In genomic region chr17:58557981-58558380, GRCh38 we compare ENCODE assay signal across 23 cellular contexts.
"Had no signal": no experiment of that assay in that cellular context is flagged by ENCODE, and none has a peak within 500 bp of the region (broad histone marks: within the 10 kb centered on the region; RNA-seq: fewer than 3 reads in every experiment).

No MANE protein-coding gene starts in this region.

- H3K9ac ChIP-seq: parathyroid adenoma had no signal

- H3K9me3 ChIP-seq: left lung, prostate gland, suprapubic skin, tibial artery, upper lobe of left lung, uterus had no signal

- H3K79me2 ChIP-seq: parathyroid adenoma had no signal

- H3K27me3 ChIP-seq: left lung, suprapubic skin, tibial artery, upper lobe of left lung, uterus had no signal

- DNase-seq: effector CD8-positive, alpha-beta T cell; foreskin melanocyte; head of caudate nucleus; hypothalamus; kidney glomerular epithelial cell; left lung; mesenchymal stem cell; naive thymus-derived CD4-positive, alpha-beta T cell; nephron progenitor cell; stimulated activated CD4-positive, alpha-beta T cell treated with anti-CD3 and anti-CD28 coated beads, Interleukin-2, amount 100 ng/mL, for 24 hours; stimulated activated CD4-positive, alpha-beta T cell treated with anti-CD3 and anti-CD28 coated beads, Interleukin-4, amount 100 ng/mL, for 4 hours; stimulated activated naive CD4-positive, alpha-beta T cell treated with Interleukin-2 at 50 U/mL for 16 hours; tibial artery; upper lobe of left lung; uterus had no signal

- FAIRE-seq: islet of Langerhans had no signal

- H3K36me3 ChIP-seq: left lung, prostate gland, suprapubic skin, tibial artery, upper lobe of left lung, uterus had no signal

- H3K27ac ChIP-seq: coronary artery, left lung, parathyroid adenoma, prostate gland, skin epidermis, suprapubic skin, tibial artery, upper lobe of left lung, uterus had no signal

- H2AFZ ChIP-seq: parathyroid adenoma had no signal

- H3K4me1 ChIP-seq: parathyroid adenoma, prostate gland, suprapubic skin, tibial artery, upper lobe of left lung, uterus had no signal

- ATAC-seq: left lung; naive thymus-derived CD4-positive, alpha-beta T cell; sciatic nerve had no signal

- H3K4me3 ChIP-seq: coronary artery, left lung, lung, prostate gland, skin epidermis, suprapubic skin, tibial artery, upper lobe of left lung, uterus had no signal
